Comparison of ENCODE assay signal across 8 cellular contexts in genomic region chr9:78369644-78370219, GRCh38.
DNase-seq lines count a peak whose midpoint lies in the region; ATAC-seq and TF ChIP-seq lines count a peak whose summit lies in the region.

No MANE protein-coding gene starts in this region.

- no peaks in the 10 kb centered on the region for H3K4me1 ChIP-seq in PC-9 (replicated peaks; ENCODE audit: insufficient read depth)
- H3K4me1 ChIP-seq in upper lobe of left lung, result no peaks in the 10 kb centered on the region

- H3K36me3 ChIP-seq in PC-9 (ENCODE audit: low read depth) (no peaks in the 10 kb centered on the region), upper lobe of left lung (no peaks in the 10 kb centered on the region)

- CTCF ChIA-PET in PC-9 (lab: Charles Lee), result interaction anchor here (0.7 kb wide), 1 partner anchor 1427 kb away, joined by 10 read pairs; no protein-coding TSS in a partner anchor

- H3K9me3 ChIP-seq in PC-9 (ENCODE audit: insufficient read depth, low read depth) (no peaks in the 10 kb centered on the region), upper lobe of left lung (no peaks in the 10 kb centered on the region)

- no peak for TF ChIP-seq EP300 in upper lobe of left lung (IDR thresholded peaks at IDR 0.05)

- DNase-seq in AG20443 (ENCODE audit: low spot score) (peak; percentile 78), GM19238 (ENCODE audit: insufficient read length, low spot score) (peak; percentile 19), HS-27A (ENCODE audit: low read depth) (peak; percentile 36), PC-9 (peak in 1 of 2 experiments; percentile 49), foreskin melanocyte (peak; percentile 40), omental fat pad (ENCODE audit: low spot score) (peak; percentile 68), upper lobe of left lung (peak in 1 of 2 donors; percentile 51)
- peak; percentile 23 for DNase-seq in activated T-helper 9 cell treated with anti-CD3 and anti-CD28 coated beads, Interleukin-2, amount 50 U/mL, for 16 hours (ENCODE audit: low read depth)

- H3K27ac ChIP-seq in PC-9 (no peak overlapping the region), upper lobe of left lung (no peak overlapping the region)

- peaks cover 16% of the 10 kb centered on the region; the same call in 1 of the 2 replicates for H3K27me3 ChIP-seq in PC-9 (ENCODE audit: insufficient read depth, low read depth)
- no peaks in the 10 kb centered on the region for H3K27me3 ChIP-seq in upper lobe of left lung

- no peak overlapping the region for H3K4me2 ChIP-seq in PC-9

- no peak for TF ChIP-seq POLR2A in upper lobe of left lung (IDR thresholded peaks at IDR 0.05)

- 34 to 36% methylated on average over 8 of the region's 8 CpGs for WGBS in upper lobe of left lung, 2 donors

- intact Hi-C loops in PC-9 (cut with micrococcal nuclease; ENCODE audit: unreplicated experiment), result loop anchor here (5.0 kb wide), 1 partner anchor 107 kb away; no protein-coding TSS in a partner anchor

- no peaks in the 10 kb centered on the region for H3K79me2 ChIP-seq in PC-9 (ENCODE audit: low read depth)

- H4K20me1 ChIP-seq in PC-9 (ENCODE audit: insufficient read depth), result no peaks in the 10 kb centered on the region

- POLR2A ChIA-PET in PC-9 (lab: Charles Lee; ENCODE audit: unreplicated experiment), result no interaction called here

- no peaks in the 10 kb centered on the region for H3F3A ChIP-seq in PC-9 (ENCODE audit: insufficient read depth, low read depth)

- peak; percentile 87 for TF ChIP-seq CTCF in PC-9 (conservative IDR thresholded peaks at IDR 0.05)
- no peak for TF ChIP-seq CTCF in omental fat pad (IDR thresholded peaks at IDR 0.05)
- peak; percentile 37 to 67 (median 60) for TF ChIP-seq CTCF in upper lobe of left lung (IDR thresholded peaks at IDR 0.05)

- no peak overlapping the region for H2AFZ ChIP-seq in PC-9

- no TSS peak for BruUV-seq in PC-9 (replicated peaks; lab: Mats Ljungman, UMichigan)

- ATAC-seq in omental fat pad (ENCODE audit: low FRiP score) (peak; percentile 53), upper lobe of left lung (ENCODE audit: low FRiP score in 2 of 2) (peak in 1 of 2 donors; percentile 84)

- H3K9me2 ChIP-seq in PC-9 (ENCODE audit: insufficient read depth), result no peaks in the 10 kb centered on the region

- H3K4me3 ChIP-seq in PC-9, result no peak overlapping the region
- no peak overlapping the region for H3K4me3 ChIP-seq in upper lobe of left lung

Comparison
In these comparisons a context has a peak if more than half of its experiments do, and no peak if none do; other contexts are left out.
1. CTCF ChIP-seq: peak in PC-9 (single experiment) and upper lobe of left lung (6 of 6); none in omental fat pad (0 of 3).